ENCODE assay signal across 12 cellular contexts in genomic region chr9:89674667-89675402, GRCh38.
A peak's percentile ranks its signal among the peaks of the same experiment; 100 is the strongest.
DNase-seq lines count a peak whose midpoint lies in the region; ATAC-seq and TF ChIP-seq lines count a peak whose summit lies in the region.
"Had no signal": no experiment of that assay in that cellular context is flagged by ENCODE, and none has a peak within 500 bp of the region (broad histone marks: within the 10 kb centered on the region; RNA-seq: fewer than 3 reads in every experiment).

No MANE protein-coding gene starts in this region.

- H3K27me3 ChIP-seq in foreskin keratinocyte (peaks cover 21% of the 10 kb centered on the region), neutrophil (no peaks in the 10 kb centered on the region)

- DNase-seq in G401 (ENCODE audit: low spot score): peak; percentile 80
- peak; percentile 56 to 84 for DNase-seq in NCI-H446 (lab: John Stamatoyannopoulos, UW)
- DNase-seq in foreskin keratinocyte: no peak
- DNase-seq: activated naive CD4-positive, alpha-beta T cell treated with anti-CD3 and anti-CD28 coated beads for 36 hours; CD8-positive, alpha-beta T cell; erythroblast; T1000 had no signal

- H3K27ac ChIP-seq in foreskin keratinocyte: no peak overlapping the region
- H3K27ac ChIP-seq in neutrophil: peak overlapping the region; percentile 13

- peak; percentile 54 for ATAC-seq in foreskin keratinocyte
- ATAC-seq in HG03571 (IDR thresholded peaks at IDR 0.05; ENCODE audit: unreplicated experiment): no peak
- ATAC-seq in HG02759 (IDR thresholded peaks at IDR 0.05; ENCODE audit: unreplicated experiment): no peak
- ATAC-seq in activated CD4-positive, CD25-positive, alpha-beta regulatory T cell treated with anti-CD3 and anti-CD28 coated beads, Interleukin-2, amount 50 U/mL, for 24 hours: no peak
- ATAC-seq in GM18858 (IDR thresholded peaks at IDR 0.05; ENCODE audit: unreplicated experiment): no peak
- ATAC-seq: CD8-positive, alpha-beta T cell had no signal

- no peak overlapping the region for H3K4me3 ChIP-seq in neutrophil (ENCODE audit: low read depth in 1 of 2, low read length in 1 of 2)

- no peaks in the 10 kb centered on the region for H3K36me3 ChIP-seq in neutrophil

- H3K4me1 ChIP-seq in foreskin keratinocyte (no peaks in the 10 kb centered on the region), neutrophil (ENCODE audit: control insufficient read depth in 1 of 2, insufficient read depth in 1 of 2, low read depth in 1 of 2, low read length in 1 of 2) (peaks cover 36% of the 10 kb centered on the region in 2 experiments)

- in situ Hi-C loops in G401 (cut with HindIII; ENCODE audit: low sequenced_read_pairs): no loop called here

- TF ChIP-seq CTCF in foreskin keratinocyte (conservative IDR thresholded peaks at IDR 0.05) (no peak), neutrophil (IDR thresholded peaks at IDR 0.05) (no peak)

- H3K9me3 ChIP-seq in neutrophil: no peaks in the 10 kb centered on the region

Comparison
In these comparisons a context has a peak if more than half of its experiments do, and no peak if none do; other contexts are left out.
1. DNase-seq: peak in G401 (single experiment) and NCI-H446 (2 of 2); none in foreskin keratinocyte (0 of 2).